ENCODE assay signal across 24 cellular contexts in the genomic region with DNA sequence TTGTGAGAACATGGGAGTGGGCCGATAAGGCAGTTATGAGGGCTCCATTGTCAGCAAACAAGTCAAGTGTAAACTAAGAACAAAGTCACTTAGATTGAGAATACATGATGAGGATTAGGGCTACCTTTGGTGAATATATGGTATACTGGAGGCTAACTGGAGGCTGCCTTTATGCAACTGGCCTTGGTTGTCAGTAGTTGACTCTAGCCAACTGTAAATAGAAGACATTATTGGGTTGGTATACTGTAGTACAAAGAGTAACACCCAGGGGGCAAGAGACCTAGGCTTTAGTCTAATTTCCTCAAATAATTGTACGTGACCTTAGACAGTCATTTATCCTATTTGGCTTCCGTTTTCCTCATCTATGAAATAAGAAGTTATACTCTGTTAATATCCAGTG.
"Had no signal": no experiment of that assay in that cellular context is flagged by ENCODE, and none has a peak within 500 bp of the region (broad histone marks: within the 10 kb centered on the region; RNA-seq: fewer than 3 reads in every experiment).

No MANE protein-coding gene starts in this region.

- H3K4me3 Mint-ChIP-seq: activated naive CD8-positive, alpha-beta T cell; effector memory CD8-positive, alpha-beta T cell; mesothelial cell of epicardium; stimulated activated memory B cell treated with anti-CD40 and anti-IgM and Interleukin-4, amounts not matched to agents 10 μg/mL and 1 μg/mL and 100 μg/mL, for 72 hours had no signal

- H3K27me3 Mint-ChIP-seq: activated naive CD8-positive, alpha-beta T cell; effector memory CD8-positive, alpha-beta T cell; naive thymus-derived CD8-positive, alpha-beta T cell; stimulated activated memory B cell treated with anti-CD40 and anti-IgM and Interleukin-4, amounts not matched to agents 10 μg/mL and 1 μg/mL and 100 μg/mL, for 72 hours had no signal

- H3K36me3 ChIP-seq: colonic mucosa, esophagus squamous epithelium, gastroesophageal sphincter, heart left ventricle, sigmoid colon, stomach, suprapubic skin, tibial nerve had no signal

- H3K4me1 ChIP-seq: colonic mucosa, esophagus squamous epithelium had no signal

- ATAC-seq: activated CD4-positive, CD25-positive, alpha-beta regulatory T cell treated with anti-CD3 and anti-CD28 coated beads, Interleukin-2, amount 50 U/mL, for 24 hours; effector memory CD8-positive, alpha-beta T cell; gastroesophageal sphincter; heart left ventricle; left ventricle myocardium superior; naive thymus-derived CD8-positive, alpha-beta T cell; stimulated activated memory B cell treated with anti-CD40 and anti-IgM and Interleukin-4, amounts not matched to agents 10 μg/mL and 1 μg/mL and 100 μg/mL, for 72 hours had no signal

- H3K27ac ChIP-seq: colonic mucosa, dorsolateral prefrontal cortex, esophagus squamous epithelium, gastroesophageal sphincter, heart left ventricle, sigmoid colon, stomach, suprapubic skin, tibial nerve had no signal

- H3K36me3 Mint-ChIP-seq: activated naive CD8-positive, alpha-beta T cell had no signal

- H3K27ac Mint-ChIP-seq: activated naive CD8-positive, alpha-beta T cell; effector memory CD8-positive, alpha-beta T cell; mesothelial cell of epicardium; stimulated activated memory B cell treated with anti-CD40 and anti-IgM and Interleukin-4, amounts not matched to agents 10 μg/mL and 1 μg/mL and 100 μg/mL, for 72 hours had no signal

- H3K9me3 Mint-ChIP-seq: effector memory CD8-positive, alpha-beta T cell; naive thymus-derived CD8-positive, alpha-beta T cell; stimulated activated memory B cell treated with anti-CD40 and anti-IgM and Interleukin-4, amounts not matched to agents 10 μg/mL and 1 μg/mL and 100 μg/mL, for 72 hours had no signal

- DNase-seq: activated CD4-positive, alpha-beta T cell treated with anti-CD3 and anti-CD28 coated beads, Interleukin-2, amount 50 U/mL, for 1 hour; activated T-cell treated with anti-CD3 and anti-CD28 coated beads, Interleukin-2, amount 50 U/mL, for 1 hour; central memory CD4-positive, alpha-beta T cell; colonic mucosa; dorsolateral prefrontal cortex; effector memory CD8-positive, alpha-beta T cell; esophagus squamous epithelium; heart left ventricle; left ventricle myocardium superior; mammary epithelial cell; naive thymus-derived CD8-positive, alpha-beta T cell; sigmoid colon; stimulated activated CD4-positive, alpha-beta T cell treated with anti-CD3 and anti-CD28 coated beads, Interleukin-15, amount 100 ng/mL, for 24 hours; stomach had no signal

- H3K9me3 ChIP-seq: colonic mucosa, esophagus squamous epithelium, gastroesophageal sphincter, sigmoid colon, stomach, suprapubic skin, tibial nerve had no signal

- H3K4me2 ChIP-seq: smooth muscle cell had no signal

- FAIRE-seq: astrocyte, islet of Langerhans had no signal

- H3K27me3 ChIP-seq: colonic mucosa, dorsolateral prefrontal cortex, esophagus squamous epithelium, gastroesophageal sphincter, heart left ventricle, sigmoid colon, stomach, suprapubic skin, tibial nerve had no signal

- H3K4me3 ChIP-seq: colonic mucosa, dorsolateral prefrontal cortex, esophagus squamous epithelium, gastroesophageal sphincter, heart left ventricle, sigmoid colon, smooth muscle cell, stomach, suprapubic skin, tibial nerve had no signal
